Comparison of ENCODE assay signal across 14 cellular contexts in genomic region chr22:29710922-29711593, GRCh38. TPM values are rescaled to one million over a fixed set of nuclear protein-coding genes. Genes with fewer than 3 reads are reported as not detected.
A peak's percentile ranks its signal among the peaks of the same experiment; 100 is the strongest.
DNase-seq lines count a peak whose midpoint lies in the region; ATAC-seq and TF ChIP-seq lines count a peak whose summit lies in the region.
"Had no signal": no experiment of that assay in that cellular context is flagged by ENCODE, and none has a peak within 500 bp of the region (broad histone marks: within the 10 kb centered on the region; RNA-seq: fewer than 3 reads in every experiment).

No MANE protein-coding gene starts in this region.

- H3K27me3 Mint-ChIP-seq in effector memory CD8-positive, alpha-beta T cell, result peaks cover 21 to 61% of the 10 kb centered on the region in 2 donors

- DNase-seq in AG08396 (ENCODE audit: low spot score), result peak; percentile 61
- DNase-seq in HT-29 (ENCODE audit: low spot score), result peak; percentile 66
- DNase-seq in SHP77 (lab: John Stamatoyannopoulos, UW), result peak; percentile 76 to 92
- DNase-seq in lower lobe of right lung, result no peak
- DNase-seq in inferior parietal cortex (ENCODE audit: extremely low spot score), result no peak
- no peak for DNase-seq in effector memory CD8-positive, alpha-beta T cell
- DNase-seq: activated CD4-positive, CD25-positive, alpha-beta regulatory T cell treated with anti-CD3 and anti-CD28 coated beads, Interleukin-2, amount 50 U/mL, for 72 hours; activated T-cell treated with anti-CD3 and anti-CD28 coated beads for 4 hours; cortex of kidney; esophagus squamous epithelium; stimulated activated CD4-positive, alpha-beta T cell treated with anti-CD3 and anti-CD28 coated beads, Interleukin-15, amount 100 ng/mL, for 24 hours; trophoblast cell had no signal

- H3K4me3 Mint-ChIP-seq in effector memory CD8-positive, alpha-beta T cell, result no peak overlapping the region

- no peak overlapping the region for H3K4me3 ChIP-seq in lower lobe of right lung
- H3K4me3 ChIP-seq: esophagus squamous epithelium had no signal

- H3K27ac ChIP-seq in lower lobe of right lung, result no peak overlapping the region
- H3K27ac ChIP-seq: esophagus squamous epithelium had no signal

- no peaks in the 10 kb centered on the region for H3K4me1 ChIP-seq in lower lobe of right lung
- H3K4me1 ChIP-seq: esophagus squamous epithelium had no signal

- intact Hi-C loops in lower lobe of right lung (cut with DNase I), result no loop called here

- ATAC-seq in lower lobe of right lung, result peak; percentile 25 to 40
- ATAC-seq in GM18873 (IDR thresholded peaks at IDR 0.05; ENCODE audit: low FRiP score, unreplicated experiment), result no peak
- no peak for ATAC-seq in effector memory CD8-positive, alpha-beta T cell (replicated peaks)
- ATAC-seq in HG02840 (IDR thresholded peaks at IDR 0.05; ENCODE audit: low FRiP score, unreplicated experiment), result no peak

- no peaks in the 10 kb centered on the region for H3K9me3 ChIP-seq in lower lobe of right lung
- H3K9me3 ChIP-seq: esophagus squamous epithelium had no signal

- no peaks in the 10 kb centered on the region for H3K9me3 Mint-ChIP-seq in effector memory CD8-positive, alpha-beta T cell

- H3K36me3 Mint-ChIP-seq in effector memory CD8-positive, alpha-beta T cell (ENCODE audit: insufficient read depth), result no peaks in the 10 kb centered on the region

- H3K27ac Mint-ChIP-seq in effector memory CD8-positive, alpha-beta T cell, result no peak overlapping the region

- TF ChIP-seq CTCF in lower lobe of right lung (IDR thresholded peaks at IDR 0.05), result no peak

- peaks cover 25% of the 10 kb centered on the region for H3K27me3 ChIP-seq in lower lobe of right lung (ENCODE audit: low read depth)

- H3K4me1 Mint-ChIP-seq in effector memory CD8-positive, alpha-beta T cell (ENCODE audit: low read depth in 2 of 2), result no peaks in the 10 kb centered on the region

- no peaks in the 10 kb centered on the region for H3K36me3 ChIP-seq in lower lobe of right lung
- H3K36me3 ChIP-seq: esophagus squamous epithelium had no signal

RNA-seq across cellular contexts. Expression of gene CABP7, which starts 8.7 kb away (rescaled TPM):
- 0.60 TPM in 1 of 2 replicates, not detected in the other for total RNA-seq in HT-29 (2014; rRNA removed; shearing (Covaris generic))
- not detected for total RNA-seq in lower lobe of right lung

RNA-seq across cellular contexts. Expression of gene ZMAT5, which starts 55.7 kb away (rescaled TPM):
- total RNA-seq in HT-29 (2014; rRNA removed; shearing (Covaris generic)), result 21.5 and 30.0 TPM in 2 replicates
- total RNA-seq in lower lobe of right lung, result 18.3 TPM

RNA-seq across cellular contexts. Expression of gene UQCR10, which starts 56.1 kb away (rescaled TPM):
- 226 and 227 TPM in 2 replicates for total RNA-seq in HT-29 (2014; rRNA removed; shearing (Covaris generic))
- 80.3 TPM for total RNA-seq in lower lobe of right lung

Comparison
In these comparisons a context has a peak if more than half of its experiments do, and no peak if none do; other contexts are left out.
1. DNase-seq: peak in AG08396 (single experiment), HT-29 (single experiment) and SHP77 (2 of 2); none in lower lobe of right lung (single experiment), inferior parietal cortex (single experiment) and effector memory CD8-positive, alpha-beta T cell (0 of 3).
2. ATAC-seq: peak in lower lobe of right lung (2 of 2); none in GM18873 (single experiment), effector memory CD8-positive, alpha-beta T cell (single experiment) and HG02840 (single experiment).